ENCODE assay signal across 8 cellular contexts in genomic region chr4:76305971-76306881, GRCh38. TPM values are rescaled to one million over a fixed set of nuclear protein-coding genes. Genes with fewer than 3 reads are reported as not detected.
DNase-seq lines count a peak whose midpoint lies in the region; ATAC-seq, FAIRE-seq and TF ChIP-seq lines count a peak whose summit lies in the region.

TSS of gene STBD1 (plus strand) at chr4:76306733. CDS start at chr4:76306770, 37 bp downstream.

- intact Hi-C loops in GM12878 (cut with micrococcal nuclease; ENCODE audit: unreplicated experiment): no loop called here

- peak within 1 kb of the TSS; percentile 65 for H3K4me3 ChIP-seq in GM12878

- no peak for FAIRE-seq in GM12878 (lab: Jason Lieb, UNC)

- peak within 1 kb of the TSS; percentile 87 for H3K4me3 Mint-ChIP-seq in progenitor cell of endocrine pancreas (ENCODE audit: low read depth)

- SMC1A ChIA-PET in GM12878 (lab: Charles Lee; ENCODE audit: uncharacterized antibody, unreplicated experiment): interaction anchor here (0.8 kb wide), 1 partner anchor 9 kb away, joined by 4 read pairs; no protein-coding TSS in a partner anchor

- RAD21 ChIA-PET in GM12878 (lab: Charles Lee; ENCODE audit: unreplicated experiment): no interaction called here

- peaks cover 4% of the 10 kb centered on the region for H3K36me3 Mint-ChIP-seq in progenitor cell of endocrine pancreas (ENCODE audit: insufficient read depth)

- no TSS peak for BruUV-seq in GM12878 (replicated peaks; lab: Mats Ljungman, UMichigan)

- CTCF ChIA-PET in GM12878 (lab: Yijun Ruan, JAX): no interaction called here

- no peaks in the 10 kb centered on the region for H3K36me3 ChIP-seq in GM12878 (ENCODE audit: control insufficient read depth in 2 of 2, insufficient read depth in 2 of 2, low read length in 1 of 2)

- no peak for TF ChIP-seq POLR2A in GM12878 (IDR thresholded peaks at IDR 0.05; ENCODE audit: low read depth, low read length)

- peaks cover 15% of the 10 kb centered on the region for H3K4me1 ChIP-seq in GM12878 (ENCODE audit: control insufficient read depth, insufficient read depth, low read length)

- H3K9ac ChIP-seq in GM12878 (ENCODE audit: control insufficient read depth, insufficient read depth, low read length): peak within 1 kb of the TSS; percentile 16; the same call in 1 of the 2 replicates

- TF ChIP-seq CTCF in GM12878 (IDR thresholded peaks at IDR 0.05 in 2 of 3, conservative IDR thresholded peaks at IDR 0.05 in 1 of 3; ENCODE audit: control insufficient read depth in 2 of 3, extremely low read depth in 1 of 3, insufficient read depth in 1 of 3, low read depth in 3 of 3, low read length in 3 of 3): no peak
- peak; percentile 10 for TF ChIP-seq CTCF in progenitor cell of endocrine pancreas (IDR thresholded peaks at IDR 0.05; ENCODE audit: unreplicated experiment)

- ATAC-seq in GM12878: no peak
- no peak for ATAC-seq in HG02970 (IDR thresholded peaks at IDR 0.05; ENCODE audit: low FRiP score, unreplicated experiment)
- no peak for ATAC-seq in GM21529 (IDR thresholded peaks at IDR 0.05; ENCODE audit: unreplicated experiment)

- peak within 1 kb of the TSS; percentile 93 for H3K27ac Mint-ChIP-seq in progenitor cell of endocrine pancreas

- 3% methylated on average over 63 of the region's 85 CpGs for WGBS in GM12878 (ENCODE audit: insufficient coverage, insufficient replicate concordance, low lambda C conversion rate, missing lambda C conversion rate)

- DNase-seq in DMS114 treated with DMSO at 0.1 percent for 48 hours (lab: John Stamatoyannopoulos, UW; ENCODE audit: unreplicated experiment): peak; percentile 5
- DNase-seq in HS-5 (ENCODE audit: low read depth): peak; percentile 39
- DNase-seq in SK-N-DZ (ENCODE audit: low spot score): peak; percentile 24
- DNase-seq in GM12878 (ENCODE audit: low read depth, low spot score): no peak
- peak in 38 of 51 donors; percentile 6 to 78 (median 32) for DNase-seq in hypothalamus (lab: John Stamatoyannopoulos, UW)
- DNase-seq in progenitor cell of endocrine pancreas (ENCODE audit: low spot score, unreplicated experiment): peak; percentile 60

- no peaks in the 10 kb centered on the region for H3K9me3 Mint-ChIP-seq in progenitor cell of endocrine pancreas (ENCODE audit: low read depth)

- no peaks in the 10 kb centered on the region for H4K20me1 ChIP-seq in GM12878 (ENCODE audit: control insufficient read depth, insufficient read depth)

- TF ChIP-seq RAD21 in GM12878 (IDR thresholded peaks at IDR 0.05; ENCODE audit: insufficient read depth, low read depth, low read length): no peak

- peaks cover 18% of the 10 kb centered on the region for H3K4me1 Mint-ChIP-seq in progenitor cell of endocrine pancreas (ENCODE audit: low read depth)

- in situ Hi-C loops in GM12878 (cut with MboI): no loop called here

- TF ChIP-seq EP300 in GM12878 (IDR thresholded peaks at IDR 0.05; ENCODE audit: borderline replicate concordance in 1 of 2, control insufficient read depth in 1 of 2, low read depth in 2 of 2, low read length in 2 of 2): no peak

- peak within 1 kb of the TSS; percentile 45 for H2AFZ ChIP-seq in GM12878 (ENCODE audit: control insufficient read depth, low read depth, low read length)

- H3K9me3 ChIP-seq in GM12878 (replicated peaks; ENCODE audit: control insufficient read depth, insufficient read depth, low read length): no peaks in the 10 kb centered on the region; the same call in 2 of the 3 replicates

- H3K79me2 ChIP-seq in GM12878 (ENCODE audit: control insufficient read depth, insufficient read depth, low read length): no peaks in the 10 kb centered on the region

- peak within 1 kb of the TSS; percentile 58 for H3K4me2 ChIP-seq in GM12878 (ENCODE audit: control insufficient read depth, insufficient read depth)

- peaks cover 7% of the 10 kb centered on the region for H3K27me3 Mint-ChIP-seq in progenitor cell of endocrine pancreas

- no peak within 1 kb of the TSS for H3K27ac ChIP-seq in GM12878 (ENCODE audit: control insufficient read depth, insufficient read depth)

- H3K27me3 ChIP-seq in GM12878 (replicated peaks in 1 of 2; ENCODE audit: control insufficient read depth in 2 of 2, insufficient read depth in 2 of 2, low read length in 1 of 2): peaks cover 7 to 23% of the 10 kb centered on the region in 2 experiments

- POLR2A ChIA-PET in GM12878 (lab: Charles Lee): no interaction called here

TF ChIP-seq in GM12878, 131 proteins besides CTCF, POLR2A, EP300 and RAD21 (continues in another document):
- TF ChIP-seq ZBTB40 (IDR thresholded peaks at IDR 0.05; ENCODE audit: borderline replicate concordance): no peak
- TF ChIP-seq, protein P1, sequence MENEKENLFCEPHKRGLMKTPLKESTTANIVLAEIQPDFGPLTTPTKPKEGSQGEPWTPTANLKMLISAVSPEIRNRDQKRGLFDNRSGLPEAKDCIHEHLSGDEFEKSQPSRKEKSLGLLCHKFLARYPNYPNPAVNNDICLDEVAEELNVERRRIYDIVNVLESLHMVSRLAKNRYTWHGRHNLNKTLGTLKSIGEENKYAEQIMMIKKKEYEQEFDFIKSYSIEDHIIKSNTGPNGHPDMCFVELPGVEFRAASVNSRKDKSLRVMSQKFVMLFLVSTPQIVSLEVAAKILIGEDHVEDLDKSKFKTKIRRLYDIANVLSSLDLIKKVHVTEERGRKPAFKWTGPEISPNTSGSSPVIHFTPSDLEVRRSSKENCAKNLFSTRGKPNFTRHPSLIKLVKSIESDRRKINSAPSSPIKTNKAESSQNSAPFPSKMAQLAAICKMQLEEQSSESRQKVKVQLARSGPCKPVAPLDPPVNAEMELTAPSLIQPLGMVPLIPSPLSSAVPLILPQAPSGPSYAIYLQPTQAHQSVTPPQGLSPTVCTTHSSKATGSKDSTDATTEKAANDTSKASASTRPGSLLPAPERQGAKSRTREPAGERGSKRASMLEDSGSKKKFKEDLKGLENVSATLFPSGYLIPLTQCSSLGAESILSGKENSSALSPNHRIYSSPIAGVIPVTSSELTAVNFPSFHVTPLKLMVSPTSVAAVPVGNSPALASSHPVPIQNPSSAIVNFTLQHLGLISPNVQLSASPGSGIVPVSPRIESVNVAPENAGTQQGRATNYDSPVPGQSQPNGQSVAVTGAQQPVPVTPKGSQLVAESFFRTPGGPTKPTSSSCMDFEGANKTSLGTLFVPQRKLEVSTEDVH (IDR thresholded peaks at IDR 0.05; ENCODE audit: low read depth, partially characterized antibody): no peak
- TF ChIP-seq TCF3 (IDR thresholded peaks at IDR 0.05; ENCODE audit: borderline replicate concordance, insufficient read depth, low read depth, low read length): no peak
- peak; percentile 52 for TF ChIP-seq SUZ12 (IDR thresholded peaks at IDR 0.05; ENCODE audit: unreplicated experiment)
- TF ChIP-seq EZH2 (IDR thresholded peaks at IDR 0.05; ENCODE audit: borderline replicate concordance, control insufficient read depth, low read depth, low read length): no peak
- TF ChIP-seq ATF7 (IDR thresholded peaks at IDR 0.05; ENCODE audit: low read depth): no peak
- TF ChIP-seq HDAC6 (IDR thresholded peaks at IDR 0.05; ENCODE audit: unreplicated experiment): peak; percentile 67
- no peak for TF ChIP-seq SMC3 (IDR thresholded peaks at IDR 0.05; ENCODE audit: borderline replicate concordance, low read length)
- TF ChIP-seq HDAC2 (IDR thresholded peaks at IDR 0.05): no peak

RNA-seq across cellular contexts. Expression of gene STBD1, which starts in this region (rescaled TPM):
- polyA plus RNA-seq in SK-N-DZ (2014; cell fraction: cytosol; rRNA removed): not detected in 2 replicates
- polyA plus RNA-seq in SK-N-DZ (2014; cell fraction: nucleus; rRNA removed): not detected in 2 replicates
- not detected in 2 replicates for total RNA-seq in GM12878 (2013; cell fraction: nucleolus; rRNA removed)
- total RNA-seq in GM12878 (2014; rRNA removed): not detected in 2 replicates
- total RNA-seq in GM12878 (2014; rRNA removed; fragmentation: Illumina TruSeq; extraction: Trizol): not detected in 2 replicates
- not detected in 2 replicates for total RNA-seq in GM12878 (2021)
- polyA plus RNA-seq in GM12878 (2011; ENCODE audit: low read depth): 0.17 TPM
- polyA plus RNA-seq in GM12878 (2011; rRNA removed): not detected in 2 replicates
- polyA plus RNA-seq in GM12878 (2011; cell fraction: cytosol; rRNA removed): not detected in 2 replicates
- polyA plus RNA-seq in GM12878 (2011; cell fraction: nucleus; rRNA removed): not detected in 2 replicates
- 0.12 and 0.13 TPM in 2 replicates for polyA plus RNA-seq in GM12878 (2012)
- polyA plus RNA-seq in GM12878 (2014; fragmentation: Illumina TruSeq; extraction: Trizol): not detected in 2 replicates
- polyA plus RNA-seq in GM12878 (2014; fragmentation: Nextera tagmentation; extraction: Ambion mirVana): not detected
- polyA plus RNA-seq in GM12878 (2014; rRNA removed): 0.04 TPM in 1 of 2 replicates, not detected in the other
- polyA plus RNA-seq in GM12878 (2016; fragmentation: Nextera tagmentation; extraction: Ambion mirVana): under 1 TPM; 0.05 to 0.10 TPM
- polyA minus RNA-seq in GM12878 (2011; rRNA and poly(A)+ RNA removed): not detected in 2 replicates
- polyA minus RNA-seq in GM12878 (2011; cell fraction: cytosol; rRNA and poly(A)+ RNA removed): not detected in 2 replicates
- not detected in 2 replicates for polyA minus RNA-seq in GM12878 (2011; cell fraction: nucleus; rRNA and poly(A)+ RNA removed)
- total RNA-seq in progenitor cell of endocrine pancreas: 1.9 TPM in 2 replicates
